ENCODE assay signal across 9 cellular contexts in genomic region chr5:395156-395920, GRCh38. TPM values are rescaled to one million over a fixed set of nuclear protein-coding genes. Genes with fewer than 3 reads are reported as not detected.
A peak's percentile ranks its signal among the peaks of the same experiment; 100 is the strongest.
DNase-seq lines count a peak whose midpoint lies in the region; ATAC-seq and TF ChIP-seq lines count a peak whose summit lies in the region.
"Had no signal": no experiment of that assay in that cellular context is flagged by ENCODE, and none has a peak within 500 bp of the region (broad histone marks: within the 10 kb centered on the region; RNA-seq: fewer than 3 reads in every experiment).

No MANE protein-coding gene starts in this region.

- no peaks in the 10 kb centered on the region for H3K79me2 ChIP-seq in mesendoderm (ENCODE audit: control insufficient read depth, insufficient read depth, low read length)

- CTCF ChIA-PET in AG04450 (lab: Charles Lee) = interaction anchor here (0.7 to 1.2 kb wide), 2 partner anchors 34 to 35 kb away, joined by 3 read pairs; no protein-coding TSS in a partner anchor

- no peak overlapping the region for H2BK15ac ChIP-seq in mesendoderm (replicated peaks; ENCODE audit: low read depth)

- ATAC-seq in body of pancreas (peak; percentile 33), HG02588 (IDR thresholded peaks at IDR 0.05; ENCODE audit: unreplicated experiment) (no peak)

- H3K27ac ChIP-seq in AG04450 (ENCODE audit: low read depth, low read length) (peak overlapping the region; percentile 93), body of pancreas (no peak overlapping the region), mesendoderm (ENCODE audit: low read depth, low read length) (no peak overlapping the region)

- WGBS in body of pancreas, 2 donors = 48 to 61% methylated on average over 12 to 21 of the region's 21 CpGs
- no CpG with 5 or more reads among the region's 21 CpGs for WGBS in mesendoderm (ENCODE audit: extremely low coverage, insufficient coverage, low lambda C conversion rate)

- no peak overlapping the region for H4K8ac ChIP-seq in mesendoderm (ENCODE audit: low read depth, low read length)

- H3K36me3 ChIP-seq in body of pancreas (replicated peaks in 1 of 2; ENCODE audit: insufficient read depth in 1 of 2, low read depth in 2 of 2) (no peaks in the 10 kb centered on the region), mesendoderm (ENCODE audit: control insufficient read depth, insufficient read depth, low read length) (no peaks in the 10 kb centered on the region)

- H3K4me1 ChIP-seq in body of pancreas = peaks cover 11% of the 10 kb centered on the region
- no peaks in the 10 kb centered on the region for H3K4me1 ChIP-seq in mesendoderm (ENCODE audit: control insufficient read depth, low read depth, low read length)

- H2AK5ac ChIP-seq in mesendoderm (ENCODE audit: low read length) = no peak overlapping the region

- no peak overlapping the region for H3K4me2 ChIP-seq in mesendoderm (ENCODE audit: low read length)

- no peak overlapping the region for H3K23ac ChIP-seq in mesendoderm (ENCODE audit: low read length)

- H3K56ac ChIP-seq in mesendoderm (ENCODE audit: low read length) = no peak overlapping the region

- no peak for TF ChIP-seq POLR2A in body of pancreas (IDR thresholded peaks at IDR 0.05)

- no peak overlapping the region for H4K5ac ChIP-seq in mesendoderm (ENCODE audit: low read length)

- H3K18ac ChIP-seq in mesendoderm (ENCODE audit: low read length) = no peak overlapping the region

- POLR2A ChIA-PET in AG04450 (lab: Yijun Ruan, JAX) = interaction anchor here (1.1 to 2.0 kb wide), 2 partner anchors 8 to 27 kb away, joined by 7 to 10 read pairs; no protein-coding TSS in a partner anchor

- H3K27me3 ChIP-seq in AG04450 (ENCODE audit: control insufficient read depth, insufficient read depth, low read length) (no peaks in the 10 kb centered on the region), body of pancreas (no peaks in the 10 kb centered on the region), mesendoderm (ENCODE audit: insufficient read depth, low read length, poor library complexity) (no peaks in the 10 kb centered on the region)

- peak; percentile 59 for DNase-seq in AG04450 (ENCODE audit: low read depth, low spot score)
- DNase-seq in HT-29 (ENCODE audit: low spot score) = peak; percentile 49
- peak in 1 of 4 donors; percentile 1 for DNase-seq in body of pancreas
- DNase-seq in mesendoderm = peak; percentile 27
- DNase-seq in NCI-H69 (lab: John Stamatoyannopoulos, UW) = no peak
- DNase-seq in NCI-H510A treated with DMSO at 0.1 percent for 48 hours (lab: John Stamatoyannopoulos, UW) = no peak
- DNase-seq in NCI-H1105 treated with DMSO at 0.1 percent for 48 hours (lab: John Stamatoyannopoulos, UW) = no peak
- DNase-seq: activated naive CD4-positive, alpha-beta T cell treated with anti-CD3 and anti-CD28 coated beads, Interleukin-2, amount 50 U/mL, for 16 hours had no signal

- no peak for TF ChIP-seq CTCF in AG04450 (IDR thresholded peaks at IDR 0.05; ENCODE audit: low read depth, low read length)
- no peak for TF ChIP-seq CTCF in body of pancreas (IDR thresholded peaks at IDR 0.05)

- H3K9ac ChIP-seq in mesendoderm (ENCODE audit: low read length) = no peak overlapping the region

- no peaks in the 10 kb centered on the region for H3K79me1 ChIP-seq in mesendoderm (ENCODE audit: low read length)

- H2BK120ac ChIP-seq in mesendoderm (ENCODE audit: low read depth, low read length) = no peak overlapping the region

- intact Hi-C loops in body of pancreas (cut with DNase I) = no loop called here

- H3K4me3 ChIP-seq in AG04450 (ENCODE audit: low read depth, low read length) (no peak overlapping the region), body of pancreas (no peak overlapping the region), mesendoderm (ENCODE audit: low read length) (no peak overlapping the region)

- H3K4ac ChIP-seq in mesendoderm (ENCODE audit: low read depth, low read length) = no peak overlapping the region

- peaks cover 8% of the 10 kb centered on the region; the same call in 1 of the 2 replicates for H3K9me3 ChIP-seq in AG04450 (ENCODE audit: control insufficient read depth, insufficient read depth, low read length)
- no peaks in the 10 kb centered on the region for H3K9me3 ChIP-seq in body of pancreas

- no peak overlapping the region for H2BK5ac ChIP-seq in mesendoderm (ENCODE audit: low read length)

RNA-seq across cellular contexts. Expression of gene EXOC3, which starts 47.6 kb away (rescaled TPM):
- polyA plus RNA-seq in AG04450 (2011; rRNA removed) = 27.3 and 32.9 TPM in 2 replicates
- polyA minus RNA-seq in AG04450 (2011; rRNA and poly(A)+ RNA removed) = 31.7 and 38.2 TPM in 2 replicates
- 65.7 and 74.3 TPM in 2 replicates for total RNA-seq in HT-29 (2014; rRNA removed; shearing (Covaris generic))
- 10 to 100 TPM; 32.2 to 79.1 TPM for total RNA-seq in body of pancreas
- polyA plus RNA-seq in mesendoderm (2013, experiment 1 of 2) = 16.9 TPM
- 16.9 TPM for polyA plus RNA-seq in mesendoderm (2013, experiment 2 of 2)

Comparison
In these comparisons a context has a peak if more than half of its experiments do, and no peak if none do; other contexts are left out.
1. DNase-seq: peak in AG04450 (single experiment), HT-29 (single experiment) and mesendoderm (single experiment); none in NCI-H69 (single experiment), NCI-H510A treated with DMSO at 0.1 percent for 48 hours (single experiment) and NCI-H1105 treated with DMSO at 0.1 percent for 48 hours (single experiment).